ENCODE assay signal across 23 cellular contexts in the genomic region with DNA sequence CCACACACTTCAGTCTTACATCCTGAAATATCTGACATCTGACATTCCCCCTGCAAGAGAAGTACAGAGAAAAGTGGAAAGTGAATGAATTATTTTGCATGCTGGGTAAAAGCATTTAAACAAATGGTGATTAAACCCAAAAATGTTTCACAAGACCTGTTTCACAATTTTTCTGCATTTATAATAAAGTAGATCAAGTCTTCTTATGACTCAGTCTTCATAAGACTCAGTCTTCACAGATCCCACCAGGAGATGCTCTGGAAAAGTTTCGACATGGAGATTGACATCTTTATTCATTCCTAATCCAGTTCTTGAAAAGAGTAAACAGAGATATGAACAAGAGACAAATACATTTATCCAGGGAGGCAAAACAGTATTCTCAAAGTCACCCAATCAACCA. TPM values are rescaled to one million over a fixed set of nuclear protein-coding genes. Genes with fewer than 3 reads are reported as not detected.
"Had no signal": no experiment of that assay in that cellular context is flagged by ENCODE, and none has a peak within 500 bp of the region (broad histone marks: within the 10 kb centered on the region; RNA-seq: fewer than 3 reads in every experiment).

No MANE protein-coding gene starts in this region.

- H3K27me3 ChIP-seq: brain microvascular endothelial cell had no signal

- H3K4me2 ChIP-seq: smooth muscle cell had no signal

- H3K9me3 Mint-ChIP-seq: activated CD4-positive, alpha-beta T cell treated with anti-CD3 and anti-CD28 coated beads, Interleukin-2, amount 10 ng/mL, durations not matched to agents 7 days and 5 days; stimulated activated memory B cell treated with anti-CD40 and anti-IgM and Interleukin-4, amounts not matched to agents 10 μg/mL and 1 μg/mL and 100 μg/mL, for 72 hours had no signal

- H3K4me3 Mint-ChIP-seq: activated CD4-positive, alpha-beta T cell treated with anti-CD3 and anti-CD28 coated beads, Interleukin-2, amount 10 ng/mL, durations not matched to agents 7 days and 5 days; naive B cell; stimulated activated memory B cell treated with anti-CD40 and anti-IgM and Interleukin-4, amounts not matched to agents 10 μg/mL and 1 μg/mL and 100 μg/mL, for 72 hours; WTC11 had no signal

- DNase-seq: activated CD4-positive, alpha-beta T cell treated with anti-CD3 and anti-CD28 coated beads, Interleukin-2, amount 10 ng/mL, durations not matched to agents 7 days and 5 days; activated naive CD4-positive, alpha-beta T cell treated with anti-CD3 and anti-CD28 coated beads, Interleukin-2, amount 50 U/mL, for 16 hours; activated T-cell treated with anti-CD3 and anti-CD28 coated beads for 4 hours; amygdala; brain microvascular endothelial cell; dorsolateral prefrontal cortex; hippocampal formation; lower lobe of right lung; naive B cell; nucleus accumbens; right cardiac atrium; transverse colon had no signal

- ATAC-seq: lower lobe of right lung; right cardiac atrium; SK-N-SH treated with all-trans-retinoic acid at 6 μM for 48 hours; stimulated activated memory B cell treated with anti-CD40 and anti-IgM and Interleukin-4, amounts not matched to agents 10 μg/mL and 1 μg/mL and 100 μg/mL, for 72 hours; WTC11 had no signal

- H3K4me3 ChIP-seq: dorsolateral prefrontal cortex, lower lobe of right lung, smooth muscle cell, transverse colon had no signal

- H3K4me1 ChIP-seq: lower lobe of right lung, transverse colon had no signal

- H3K36me3 ChIP-seq: brain microvascular endothelial cell, lower lobe of right lung, transverse colon had no signal

- H3K9me3 ChIP-seq: lower lobe of right lung, transverse colon had no signal

- H3K36me3 Mint-ChIP-seq: naive B cell; stimulated activated memory B cell treated with anti-CD40 and anti-IgM and Interleukin-4, amounts not matched to agents 10 μg/mL and 1 μg/mL and 100 μg/mL, for 72 hours; WTC11 had no signal

- H3K27ac ChIP-seq: brain microvascular endothelial cell, dorsolateral prefrontal cortex, lower lobe of right lung, transverse colon had no signal

- H3K4me1 Mint-ChIP-seq: naive B cell; stimulated activated memory B cell treated with anti-CD40 and anti-IgM and Interleukin-4, amounts not matched to agents 10 μg/mL and 1 μg/mL and 100 μg/mL, for 72 hours; WTC11 had no signal

- H3K27ac Mint-ChIP-seq: activated CD4-positive, alpha-beta T cell treated with anti-CD3 and anti-CD28 coated beads, Interleukin-2, amount 10 ng/mL, durations not matched to agents 7 days and 5 days; naive B cell; stimulated activated memory B cell treated with anti-CD40 and anti-IgM and Interleukin-4, amounts not matched to agents 10 μg/mL and 1 μg/mL and 100 μg/mL, for 72 hours; WTC11 had no signal

RNA-seq across cellular contexts. Expression of gene CYP1A1, which starts 16.3 kb away (rescaled TPM):
- polyA plus RNA-seq: fibroblast of lung had no signal

RNA-seq across cellular contexts. Expression of gene CYP1A2, which starts 39.6 kb away (rescaled TPM):
- total RNA-seq: activated CD4-positive, alpha-beta T cell treated with anti-CD3 and anti-CD28 coated beads, Interleukin-2, amount 10 ng/mL, durations not matched to agents 7 days and 5 days; activated CD8-positive, alpha-beta memory T cell treated with anti-CD3 and anti-CD28 coated beads for 36 hours; cerebellum; dorsolateral prefrontal cortex; fibroblast of lung; glomerular endothelial cell; lower lobe of right lung; posterior vena cava; right cardiac atrium; smooth muscle cell; subcutaneous adipose tissue; T-helper 1 cell treated with Interleukin-12 subunit alpha and Interleukin-12 subunit beta and Interleukin-4 antibody, amounts not matched to agents 30 ng/mL and 1 ng/mL, for 36 hours; transverse colon; WTC11 had no signal
- polyA plus RNA-seq: fibroblast of lung, smooth muscle cell had no signal
